Comparison of ENCODE assay signal across 11 cellular contexts in the genomic region with DNA sequence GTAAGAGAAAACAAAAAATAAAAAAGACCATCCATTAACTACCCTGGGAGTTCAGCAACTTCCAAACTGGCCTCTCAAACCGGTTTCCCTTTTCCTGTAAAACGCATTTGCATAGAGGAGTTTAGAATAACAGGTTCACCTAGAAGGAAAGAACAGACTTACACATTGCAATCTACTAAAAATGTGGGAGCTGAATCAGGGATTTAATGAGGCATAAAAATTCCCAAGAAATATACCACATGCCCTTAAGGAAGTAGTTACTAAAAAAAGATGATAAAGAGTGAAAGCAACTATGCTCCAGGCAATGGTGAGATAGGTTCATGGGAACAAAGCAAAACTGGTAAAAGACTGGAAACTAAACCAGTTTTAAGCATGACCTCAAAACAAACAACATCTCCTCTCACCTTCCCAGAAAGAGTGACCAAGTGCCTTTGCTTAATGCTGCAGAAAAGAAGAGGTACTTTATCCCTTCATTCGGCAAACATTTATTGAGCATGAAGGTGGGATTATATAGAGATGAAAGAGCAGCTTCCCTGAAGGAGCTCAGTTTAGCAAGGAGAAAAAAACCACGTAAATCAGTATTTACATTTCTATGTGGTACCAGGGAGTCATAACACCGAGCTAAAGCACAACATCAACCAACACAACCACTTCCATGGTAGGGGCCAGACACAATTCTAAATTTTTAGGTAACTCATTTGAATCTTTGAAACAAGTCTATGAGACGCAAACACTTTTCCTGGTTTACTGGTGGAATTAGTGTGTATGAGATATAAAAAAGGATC.
A peak's percentile ranks its signal among the peaks of the same experiment; 100 is the strongest.
DNase-seq lines count a peak whose midpoint lies in the region; ATAC-seq and TF ChIP-seq lines count a peak whose summit lies in the region.
"Had no signal": no experiment of that assay in that cellular context is flagged by ENCODE, and none has a peak within 500 bp of the region (broad histone marks: within the 10 kb centered on the region; RNA-seq: fewer than 3 reads in every experiment).

No MANE protein-coding gene starts in this region.

- TF ChIP-seq CTCF in Calu3 (IDR thresholded peaks at IDR 0.05; ENCODE audit: unreplicated experiment) (no peak), IMR-90 (conservative IDR thresholded peaks at IDR 0.05; ENCODE audit: low read depth, low read length) (no peak), nephron progenitor cell (IDR thresholded peaks at IDR 0.05) (no peak), A673 (conservative IDR thresholded peaks at IDR 0.05; ENCODE audit: low read depth, low read length) (no peak)

- no peak overlapping the region for H2BK120ac ChIP-seq in IMR-90 (ENCODE audit: low read depth, low read length)

- H3K4me1 ChIP-seq in IMR-90 (ENCODE audit: control insufficient read depth, insufficient read depth, low read length), result peaks cover 9% of the 10 kb centered on the region
- H3K4me1 ChIP-seq in A673 (ENCODE audit: insufficient read depth, low read length, poor library complexity, severe bottlenecking), result peaks cover 15% of the 10 kb centered on the region

- no peaks in the 10 kb centered on the region for H3K9me1 ChIP-seq in IMR-90 (ENCODE audit: insufficient read depth, low read length)

- BruUV-seq in Calu3 (replicated peaks; lab: Mats Ljungman, UMichigan), result no TSS peak
- no TSS peak for BruUV-seq in IMR-90 (replicated peaks; lab: Mats Ljungman, UMichigan)
- no TSS peak for BruUV-seq in A673 (replicated peaks; lab: Mats Ljungman, UMichigan)

- H3K36me3 ChIP-seq in IMR-90 (ENCODE audit: control insufficient read depth, insufficient read depth, low read length) (no peaks in the 10 kb centered on the region), A673 (ENCODE audit: insufficient read depth, low read length, poor library complexity, severe bottlenecking) (no peaks in the 10 kb centered on the region)

- no peak overlapping the region for H4K91ac ChIP-seq in IMR-90 (ENCODE audit: insufficient read depth, low read depth, low read length)

- no peak overlapping the region for H2AK9ac ChIP-seq in IMR-90 (replicated peaks; ENCODE audit: low read depth, low read length, poor library complexity)

- H3K4me1 Mint-ChIP-seq in Calu3 (ENCODE audit: low read depth, unreplicated experiment) (peaks cover 37% of the 10 kb centered on the region), nephron progenitor cell (peaks cover 19% of the 10 kb centered on the region)
- peaks cover 28 to 50% of the 10 kb centered on the region in 2 donors for H3K4me1 Mint-ChIP-seq in effector memory CD8-positive, alpha-beta T cell (ENCODE audit: low read depth in 2 of 2)
- peaks cover 52% of the 10 kb centered on the region for H3K4me1 Mint-ChIP-seq in activated CD4-positive, alpha-beta T cell treated with anti-CD3 and anti-CD28 coated beads for 36 hours

- H3K9me3 ChIP-seq in IMR-90 (ENCODE audit: control insufficient read depth, insufficient read depth, low read length) (no peaks in the 10 kb centered on the region), A673 (ENCODE audit: low read depth, low read length, poor library complexity, severe bottlenecking) (no peaks in the 10 kb centered on the region)

- CTCF ChIA-PET in Calu3 (lab: Charles Lee), result interaction anchor here (0.7 to 1.3 kb wide), 3 partner anchors 9 to 153 kb away, joined by 3 to 4 read pairs (median 3); no protein-coding TSS in a partner anchor
- CTCF ChIA-PET in IMR-90 (lab: Yijun Ruan, JAX), result no interaction called here
- CTCF ChIA-PET in A673 (lab: Charles Lee), result no interaction called here
- CTCF ChIA-PET in activated CD4-positive, alpha-beta T cell treated with anti-CD3 and anti-CD28 coated beads for 36 hours (lab: Charles Lee), result interaction anchor here (1.4 to 1.6 kb wide), 2 partner anchors 19 to 86 kb away, joined by 3 read pairs; no protein-coding TSS in a partner anchor

- no peak overlapping the region for H3K4ac ChIP-seq in IMR-90 (ENCODE audit: low read depth, low read length)

- H3K56ac ChIP-seq in IMR-90 (ENCODE audit: extremely low read depth, insufficient read depth, low read length), result no peak overlapping the region

- no peak overlapping the region for H3K23ac ChIP-seq in IMR-90 (ENCODE audit: low read depth, low read length)

- H3K36me3 Mint-ChIP-seq in Calu3 (ENCODE audit: insufficient read depth, unreplicated experiment), result no peaks in the 10 kb centered on the region
- H3K36me3 Mint-ChIP-seq in effector memory CD8-positive, alpha-beta T cell (ENCODE audit: insufficient read depth), result peaks cover 4% of the 10 kb centered on the region
- no peaks in the 10 kb centered on the region for H3K36me3 Mint-ChIP-seq in nephron progenitor cell (ENCODE audit: low read depth)
- H3K36me3 Mint-ChIP-seq in activated CD4-positive, alpha-beta T cell treated with anti-CD3 and anti-CD28 coated beads for 36 hours (ENCODE audit: low read depth), result peaks cover 2% of the 10 kb centered on the region

- no peak overlapping the region for H2BK20ac ChIP-seq in IMR-90 (ENCODE audit: low read depth, low read length)

- H3K4me2 ChIP-seq in IMR-90 (ENCODE audit: low read depth, low read length), result peak overlapping the region; percentile 28; the same call in 1 of the 2 replicates
- H3K4me2 ChIP-seq: KMS-11 had no signal

- no peak overlapping the region for H2AK5ac ChIP-seq in IMR-90 (ENCODE audit: low read depth, low read length)

- H3K14ac ChIP-seq in IMR-90 (replicated peaks; ENCODE audit: low read depth, low read length), result peak overlapping the region; percentile 44

- H3K27ac ChIP-seq in IMR-90 (ENCODE audit: insufficient read depth, low read length), result no peak overlapping the region
- H3K27ac ChIP-seq in A673 (ENCODE audit: low read depth, low read length, poor library complexity, severe bottlenecking), result no peak overlapping the region
- H3K27ac ChIP-seq: KMS-11 had no signal

- H2AFZ ChIP-seq in IMR-90 (replicated peaks; ENCODE audit: low read length, poor library complexity), result no peak overlapping the region

- no peak overlapping the region for H3K18ac ChIP-seq in IMR-90 (ENCODE audit: low read depth, low read length)

- in situ Hi-C loops in IMR-90 (cut with MboI; ENCODE audit: low sequenced_read_pairs), result no loop called here

- H3K27me3 Mint-ChIP-seq in Calu3 (ENCODE audit: unreplicated experiment) (no peaks in the 10 kb centered on the region), nephron progenitor cell (ENCODE audit: low read depth, poor library complexity) (no peaks in the 10 kb centered on the region)
- no peaks in the 10 kb centered on the region for H3K27me3 Mint-ChIP-seq in effector memory CD8-positive, alpha-beta T cell
- H3K27me3 Mint-ChIP-seq in activated CD4-positive, alpha-beta T cell treated with anti-CD3 and anti-CD28 coated beads for 36 hours, result no peaks in the 10 kb centered on the region
- H3K27me3 Mint-ChIP-seq: activated CD4-positive, alpha-beta memory T cell treated with anti-CD3 and anti-CD28 coated beads for 36 hours had no signal

- no CpG with 5 or more reads among the region's 6 CpGs for WGBS in IMR-90 (ENCODE audit: extremely low coverage in 2 of 2, insufficient read length in 1 of 2), 2 experiments

- no peak for ATAC-seq in IMR-90 (ENCODE audit: low read depth)
- no peak for ATAC-seq in effector memory CD8-positive, alpha-beta T cell (replicated peaks)
- ATAC-seq in activated CD4-positive, alpha-beta T cell treated with anti-CD3 and anti-CD28 coated beads for 36 hours, result no peak

- no peak for TF ChIP-seq POLR2A in IMR-90 (IDR thresholded peaks at IDR 0.05; ENCODE audit: low read depth, low read length)

- no peak overlapping the region for H2BK5ac ChIP-seq in IMR-90 (ENCODE audit: low read depth, low read length, poor library complexity, severe bottlenecking)

- no peak for TF ChIP-seq RAD21 in IMR-90 (IDR thresholded peaks at IDR 0.05; ENCODE audit: low read length)

- H3K27ac Mint-ChIP-seq in Calu3 (ENCODE audit: unreplicated experiment), result peak overlapping the region; percentile 92
- H3K27ac Mint-ChIP-seq in effector memory CD8-positive, alpha-beta T cell, result peak overlapping the region; percentile 77 to 81
- H3K27ac Mint-ChIP-seq in nephron progenitor cell, result peak overlapping the region; percentile 30
- H3K27ac Mint-ChIP-seq in activated CD4-positive, alpha-beta T cell treated with anti-CD3 and anti-CD28 coated beads for 36 hours, result no peak overlapping the region
- H3K27ac Mint-ChIP-seq: activated CD4-positive, alpha-beta memory T cell treated with anti-CD3 and anti-CD28 coated beads for 36 hours had no signal

- H4K8ac ChIP-seq in IMR-90 (ENCODE audit: low read depth in 2 of 2, low read length in 2 of 2), result no peak overlapping the region

- H3K4me3 ChIP-seq in IMR-90 (ENCODE audit: insufficient read depth, low read depth, low read length) (no peak overlapping the region), A673 (ENCODE audit: low read depth, low read length, poor library complexity, severe bottlenecking) (no peak overlapping the region)

- DNase-seq in Calu3, result peak; percentile 24
- DNase-seq in IMR-90, result peak; percentile 17
- no peak for DNase-seq in effector memory CD8-positive, alpha-beta T cell
- no peak for DNase-seq in nephron progenitor cell
- DNase-seq in A673 (ENCODE audit: low spot score), result no peak
- DNase-seq in anterior cingulate cortex (lab: John Stamatoyannopoulos, UW), result no peak
- DNase-seq in activated CD4-positive, alpha-beta T cell treated with anti-CD3 and anti-CD28 coated beads for 36 hours, result no peak
- DNase-seq in amniotic stem cell (lab: John Stamatoyannopoulos, UW), result no peak
- DNase-seq: activated CD4-positive, alpha-beta memory T cell treated with anti-CD3 and anti-CD28 coated beads for 36 hours; midbrain had no signal

- no peaks in the 10 kb centered on the region for H3K27me3 ChIP-seq in IMR-90 (ENCODE audit: control insufficient read depth, insufficient read depth, low read length)
- no peaks in the 10 kb centered on the region for H3K27me3 ChIP-seq in A673 (replicated peaks; ENCODE audit: insufficient read depth, low read depth, low read length, poor library complexity)

- no peak overlapping the region for H2BK15ac ChIP-seq in IMR-90 (ENCODE audit: low read depth, low read length)

- peak overlapping the region; percentile 41 for H3K4me3 Mint-ChIP-seq in Calu3 (ENCODE audit: low read depth, unreplicated experiment)
- H3K4me3 Mint-ChIP-seq in effector memory CD8-positive, alpha-beta T cell, result peak overlapping the region; percentile 20 to 46
- H3K4me3 Mint-ChIP-seq in nephron progenitor cell, result no peak overlapping the region
- no peak overlapping the region for H3K4me3 Mint-ChIP-seq in activated CD4-positive, alpha-beta T cell treated with anti-CD3 and anti-CD28 coated beads for 36 hours
- H3K4me3 Mint-ChIP-seq: activated CD4-positive, alpha-beta memory T cell treated with anti-CD3 and anti-CD28 coated beads for 36 hours had no signal

- peaks cover 4 to 16% of the 10 kb centered on the region in 2 experiments; a peak in 3 of 4 replicates for H3K79me1 ChIP-seq in IMR-90 (ENCODE audit: low read depth in 1 of 2, low read length in 2 of 2)

- H3K9ac ChIP-seq in IMR-90 (ENCODE audit: low read depth, low read length), result no peak overlapping the region
- H3K9ac ChIP-seq: KMS-11 had no signal

- intact Hi-C loops in Calu3 (cut with micrococcal nuclease; ENCODE audit: unreplicated experiment) (loop anchor here (2.0 to 5.0 kb wide), 3 partner anchors 26 to 42 kb away; no protein-coding TSS in a partner anchor), IMR-90 (cut with micrococcal nuclease) (no loop called here), A673 (cut with micrococcal nuclease; ENCODE audit: unreplicated experiment) (no loop called here)
- intact Hi-C loops in activated CD4-positive, alpha-beta T cell treated with anti-CD3 and anti-CD28 coated beads for 36 hours (cut with DNase I, micrococcal nuclease), result no loop called here

- POLR2A ChIA-PET in IMR-90 (lab: Charles Lee; ENCODE audit: unreplicated experiment), result no interaction called here
- POLR2A ChIA-PET in A673 (lab: Charles Lee; ENCODE audit: low non-redundant PET), result no interaction called here
- POLR2A ChIA-PET in activated CD4-positive, alpha-beta T cell treated with anti-CD3 and anti-CD28 coated beads for 36 hours (lab: Charles Lee), result no interaction called here

- no peaks in the 10 kb centered on the region for H4K20me1 ChIP-seq in IMR-90 (ENCODE audit: insufficient read depth, low read length)

- no peak overlapping the region for H4K5ac ChIP-seq in IMR-90 (ENCODE audit: low read depth, low read length)

- H3K9me3 Mint-ChIP-seq in Calu3 (ENCODE audit: low read depth, unreplicated experiment) (no peaks in the 10 kb centered on the region), nephron progenitor cell (no peaks in the 10 kb centered on the region)
- H3K9me3 Mint-ChIP-seq in effector memory CD8-positive, alpha-beta T cell, result no peaks in the 10 kb centered on the region
- no peaks in the 10 kb centered on the region for H3K9me3 Mint-ChIP-seq in activated CD4-positive, alpha-beta T cell treated with anti-CD3 and anti-CD28 coated beads for 36 hours (ENCODE audit: low read depth)
- H3K9me3 Mint-ChIP-seq: activated CD4-positive, alpha-beta memory T cell treated with anti-CD3 and anti-CD28 coated beads for 36 hours had no signal

- dilution Hi-C loops in IMR-90 (cut with HindIII; ENCODE audit: low sequenced_read_pairs, unreplicated experiment), result no loop called here

Comparison
In these comparisons a context has a peak if more than half of its experiments do, and no peak if none do; other contexts are left out.
1. DNase-seq: peak in Calu3 (single experiment) and IMR-90 (single experiment); none in effector memory CD8-positive, alpha-beta T cell (0 of 3), nephron progenitor cell (single experiment), A673 (single experiment), anterior cingulate cortex (0 of 58), activated CD4-positive, alpha-beta T cell treated with anti-CD3 and anti-CD28 coated beads for 36 hours (single experiment) and amniotic stem cell (single experiment).
2. H3K4me3 Mint-ChIP-seq: peak in Calu3 (single experiment) and effector memory CD8-positive, alpha-beta T cell (2 of 2); none in nephron progenitor cell (single experiment) and activated CD4-positive, alpha-beta T cell treated with anti-CD3 and anti-CD28 coated beads for 36 hours (single experiment).
3. CTCF ChIA-PET loops: an anchor here in Calu3 (0.7 to 1.3 kb wide) and activated CD4-positive, alpha-beta T cell treated with anti-CD3 and anti-CD28 coated beads for 36 hours (1.4 to 1.6 kb wide); none called in IMR-90 and A673.